Comparison of ENCODE assay signal across 2 cellular contexts in the genomic region with DNA sequence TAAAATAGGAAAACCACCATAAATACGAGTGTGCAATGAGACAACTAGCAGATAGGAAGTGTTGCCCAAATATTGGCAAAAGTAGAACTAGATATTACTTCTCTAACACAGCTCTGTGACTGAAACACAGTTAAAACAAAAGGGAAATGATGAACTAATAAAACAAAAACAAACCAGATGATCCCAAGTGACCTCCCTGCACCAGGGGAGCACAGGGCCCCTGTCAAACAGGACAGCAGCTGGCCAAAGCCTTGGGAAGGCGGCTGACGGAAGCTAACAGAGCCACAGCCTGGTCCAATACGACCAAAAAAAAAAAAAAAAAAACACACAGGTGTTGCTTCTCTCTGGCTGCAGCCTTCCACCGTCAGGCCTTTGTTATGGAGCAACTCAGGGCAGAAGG.
TF ChIP-seq lines count a peak whose summit lies in the region.

No MANE protein-coding gene starts in this region.

TF ChIP-seq in WTC11, 78 proteins besides CTCF, POLR2A, EP300 and RAD21:
- TF ChIP-seq SMAD3 (CRISPR knock-in tag; IDR thresholded peaks at IDR 0.05; ENCODE audit: borderline replicate concordance) (no peak), CDX4 (CRISPR knock-in tag; IDR thresholded peaks at IDR 0.05; ENCODE audit: borderline replicate concordance) (no peak), SP1 (CRISPR knock-in tag; conservative IDR thresholded peaks at IDR 0.05) (no peak), GABPB1 (CRISPR knock-in tag; IDR thresholded peaks at IDR 0.05) (no peak), FOXJ3 (CRISPR knock-in tag; IDR thresholded peaks at IDR 0.05; ENCODE audit: borderline replicate concordance) (no peak), ZNF121 (CRISPR knock-in tag; IDR thresholded peaks at IDR 0.05) (no peak), IRF2 (CRISPR knock-in tag; IDR thresholded peaks at IDR 0.05; ENCODE audit: borderline replicate concordance, low read depth) (no peak), ELF4 (CRISPR knock-in tag; IDR thresholded peaks at IDR 0.05; ENCODE audit: low read depth) (no peak), NR2C2 (CRISPR knock-in tag; IDR thresholded peaks at IDR 0.05) (no peak), ZNF219 (CRISPR knock-in tag; IDR thresholded peaks at IDR 0.05; ENCODE audit: borderline replicate concordance) (no peak), MYBL2 (CRISPR knock-in tag; IDR thresholded peaks at IDR 0.05) (no peak)
- TF ChIP-seq, protein P1, sequence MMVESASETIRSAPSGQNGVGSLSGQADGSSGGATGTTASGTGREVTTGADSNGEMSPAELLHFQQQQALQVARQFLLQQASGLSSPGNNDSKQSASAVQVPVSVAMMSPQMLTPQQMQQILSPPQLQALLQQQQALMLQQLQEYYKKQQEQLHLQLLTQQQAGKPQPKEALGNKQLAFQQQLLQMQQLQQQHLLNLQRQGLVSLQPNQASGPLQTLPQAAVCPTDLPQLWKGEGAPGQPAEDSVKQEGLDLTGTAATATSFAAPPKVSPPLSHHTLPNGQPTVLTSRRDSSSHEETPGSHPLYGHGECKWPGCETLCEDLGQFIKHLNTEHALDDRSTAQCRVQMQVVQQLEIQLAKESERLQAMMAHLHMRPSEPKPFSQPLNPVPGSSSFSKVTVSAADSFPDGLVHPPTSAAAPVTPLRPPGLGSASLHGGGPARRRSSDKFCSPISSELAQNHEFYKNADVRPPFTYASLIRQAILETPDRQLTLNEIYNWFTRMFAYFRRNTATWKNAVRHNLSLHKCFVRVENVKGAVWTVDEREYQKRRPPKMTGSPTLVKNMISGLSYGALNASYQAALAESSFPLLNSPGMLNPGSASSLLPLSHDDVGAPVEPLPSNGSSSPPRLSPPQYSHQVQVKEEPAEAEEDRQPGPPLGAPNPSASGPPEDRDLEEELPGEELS (CRISPR knock-in tag; IDR thresholded peaks at IDR 0.05), result no peak

TF ChIP-seq in endothelial cell of umbilical vein, 7 proteins besides CTCF, POLR2A, EP300 and RAD21:
- TF ChIP-seq GATA2 (IDR thresholded peaks at IDR 0.05; ENCODE audit: insufficient read depth, insufficient read length, low read depth, low read length) (no peak), JUN (IDR thresholded peaks at IDR 0.05; ENCODE audit: borderline replicate concordance, insufficient read depth, insufficient read length, low read depth) (no peak), MYC (IDR thresholded peaks at IDR 0.05; ENCODE audit: low read depth, low read length) (no peak)
